8 cellular contexts compared by ENCODE assay signal in the genomic region with DNA sequence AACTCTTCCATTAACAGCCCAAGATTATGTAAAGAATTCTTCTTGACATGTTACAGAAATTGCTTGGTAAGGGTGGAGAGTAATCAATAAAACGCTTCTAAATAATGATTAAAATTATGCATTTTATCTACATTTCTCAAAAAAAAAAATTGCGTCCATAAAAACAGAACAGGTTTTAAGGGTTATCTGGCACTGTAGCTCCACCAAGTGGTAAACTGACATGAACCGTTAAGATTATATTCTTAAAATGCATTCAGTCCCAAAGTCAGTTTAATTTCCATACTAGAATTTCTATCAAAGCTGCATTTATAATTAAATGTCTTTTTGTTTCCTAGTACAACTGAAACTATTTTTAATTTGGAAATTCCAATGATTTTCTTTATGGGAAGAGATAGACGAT.
DNase-seq lines count a peak whose midpoint lies in the region; ATAC-seq and TF ChIP-seq lines count a peak whose summit lies in the region.

No MANE protein-coding gene starts in this region.

- no peaks in the 10 kb centered on the region for H3K9me3 ChIP-seq in Peyer's patch

- no peak for TF ChIP-seq POLR2A in Peyer's patch (IDR thresholded peaks at IDR 0.05)

- no peak overlapping the region for H3K4me3 ChIP-seq in Peyer's patch

- no peaks in the 10 kb centered on the region for H3K27me3 ChIP-seq in Peyer's patch

- H3K27ac ChIP-seq in 22Rv1 (no peak overlapping the region), Peyer's patch (no peak overlapping the region)

- DNase-seq in GM10266 (ENCODE audit: extremely low spot score) (peak; percentile 5), Peyer's patch (no peak), foreskin melanocyte (peak; percentile 24)
- DNase-seq in activated T-cell treated with anti-CD3 and anti-CD28 coated beads, Interleukin-2, amount 50 U/mL, for 1 hour, result no peak

- H3K4me1 ChIP-seq in Peyer's patch, result no peaks in the 10 kb centered on the region

- TF ChIP-seq CTCF in 22Rv1 (IDR thresholded peaks at IDR 0.05) (peak; percentile 76), GM10266 (IDR thresholded peaks at IDR 0.05; ENCODE audit: control insufficient read depth, insufficient read depth, low read depth, missing control alignments) (peak; percentile 53), Peyer's patch (IDR thresholded peaks at IDR 0.05) (peak in 4 of 6 experiments; percentile 31 to 48 (median 46))

- H3K36me3 ChIP-seq in Peyer's patch, result no peaks in the 10 kb centered on the region

- ATAC-seq in GM19397 (IDR thresholded peaks at IDR 0.05; ENCODE audit: unreplicated experiment) (no peak), HG03139 (IDR thresholded peaks at IDR 0.05; ENCODE audit: unreplicated experiment) (no peak), HG02970 (IDR thresholded peaks at IDR 0.05; ENCODE audit: low FRiP score, unreplicated experiment) (no peak)

Comparison
In these comparisons a context has a peak if more than half of its experiments do, and no peak if none do; other contexts are left out.
1. DNase-seq: peak in GM10266 (single experiment) and foreskin melanocyte (single experiment); none in Peyer's patch (0 of 3) and activated T-cell treated with anti-CD3 and anti-CD28 coated beads, Interleukin-2, amount 50 U/mL, for 1 hour (single experiment).
2. Peak in every context shown above with its lines, with median percentiles within 50 percentile points of each other: CTCF ChIP-seq.